20 cellular contexts compared by ENCODE assay signal in genomic region chr13:42355841-42356575, GRCh38.
DNase-seq lines count a peak whose midpoint lies in the region; ATAC-seq lines count a peak whose summit lies in the region.
"Had no signal": no experiment of that assay in that cellular context is flagged by ENCODE, and none has a peak within 500 bp of the region (broad histone marks: within the 10 kb centered on the region; RNA-seq: fewer than 3 reads in every experiment).

No MANE protein-coding gene starts in this region.

- H3K4me1 Mint-ChIP-seq in activated CD4-positive, alpha-beta T cell treated with anti-CD3 and anti-CD28 coated beads, Interleukin-2, amount 10 ng/mL, durations not matched to agents 24 days and 14 days = peaks cover 45% of the 10 kb centered on the region
- peaks cover 71% of the 10 kb centered on the region for H3K4me1 Mint-ChIP-seq in activated naive CD8-positive, alpha-beta T cell treated with anti-CD3 and anti-CD28 coated beads, Interleukin-2, amount 50 U/mL, for 24 hours

- peak overlapping the region; percentile 99 for H3K27ac Mint-ChIP-seq in activated CD4-positive, alpha-beta T cell treated with anti-CD3 and anti-CD28 coated beads, Interleukin-2, amount 10 ng/mL, durations not matched to agents 24 days and 14 days
- H3K27ac Mint-ChIP-seq in activated naive CD8-positive, alpha-beta T cell treated with anti-CD3 and anti-CD28 coated beads, Interleukin-2, amount 50 U/mL, for 24 hours = peak overlapping the region; percentile 100

- no peaks in the 10 kb centered on the region for H3K36me3 ChIP-seq in BLaER1 treated with 17β-estradiol and CSF1 and Interleukin-3, amounts not matched to agents 10 nM and 100 nM
- H3K36me3 ChIP-seq: thyroid gland had no signal

- peak overlapping the region in 10 of 11 experiments; percentile 56 to 79 (median 67); a peak in 20 of 22 replicates for H3K4me2 ChIP-seq in BLaER1 treated with 17β-estradiol and CSF1 and Interleukin-3, amounts not matched to agents 10 nM and 100 nM

- intact Hi-C loops in activated CD4-positive, alpha-beta T cell treated with anti-CD3 and anti-CD28 coated beads, Interleukin-2, amount 10 ng/mL, durations not matched to agents 24 days and 14 days (cut with micrococcal nuclease) = loop anchor here (1.0 to 2.0 kb wide), 2 partner anchors 81 to 635 kb away; no protein-coding TSS in a partner anchor

- peaks cover 9% of the 10 kb centered on the region for H3K36me3 Mint-ChIP-seq in activated CD4-positive, alpha-beta T cell treated with anti-CD3 and anti-CD28 coated beads, Interleukin-2, amount 10 ng/mL, durations not matched to agents 24 days and 14 days (ENCODE audit: low read depth)
- peaks cover 18% of the 10 kb centered on the region for H3K36me3 Mint-ChIP-seq in activated naive CD8-positive, alpha-beta T cell treated with anti-CD3 and anti-CD28 coated beads, Interleukin-2, amount 50 U/mL, for 24 hours (ENCODE audit: low read depth)

- no peaks in the 10 kb centered on the region for H4K20me1 ChIP-seq in BLaER1 treated with 17β-estradiol and CSF1 and Interleukin-3, amounts not matched to agents 10 nM and 100 nM

- DNase-seq in activated CD4-positive, CD25-positive, alpha-beta regulatory T cell (lab: John Stamatoyannopoulos, UW) = no peak
- DNase-seq in activated CD4-positive, alpha-beta T cell treated with anti-CD3 and anti-CD28 coated beads, Interleukin-2, amount 10 ng/mL, durations not matched to agents 24 days and 14 days = no peak
- DNase-seq in activated naive CD8-positive, alpha-beta T cell treated with anti-CD3 and anti-CD28 coated beads, Interleukin-2, amount 50 U/mL, for 24 hours = no peak
- DNase-seq in GDM1 (lab: John Stamatoyannopoulos, UW) (no peak), NK-92 (lab: John Stamatoyannopoulos, UW; ENCODE audit: unreplicated experiment) (no peak), medulla oblongata (ENCODE audit: extremely low spot score) (no peak)
- DNase-seq: 8988T, DMS79, GM23248, Kasumi-1, NCI-H1436, NCI-H2171 treated with DMSO at 0.1 percent for 48 hours, NCI-H748 treated with DMSO at 0.1 percent for 48 hours, SIG-M5, thyroid gland had no signal

- H3K4me3 Mint-ChIP-seq in activated CD4-positive, alpha-beta T cell treated with anti-CD3 and anti-CD28 coated beads, Interleukin-2, amount 10 ng/mL, durations not matched to agents 24 days and 14 days = peak overlapping the region; percentile 77
- peak overlapping the region; percentile 82 for H3K4me3 Mint-ChIP-seq in activated naive CD8-positive, alpha-beta T cell treated with anti-CD3 and anti-CD28 coated beads, Interleukin-2, amount 50 U/mL, for 24 hours

- no peak overlapping the region; a peak in 2 of 22 replicates for H3K27ac ChIP-seq in BLaER1 treated with 17β-estradiol and CSF1 and Interleukin-3, amounts not matched to agents 10 nM and 100 nM
- H3K27ac ChIP-seq: C4-2B, GM23248, parathyroid adenoma, thyroid gland had no signal

- H3K9me3 ChIP-seq in BLaER1 treated with 17β-estradiol and CSF1 and Interleukin-3, amounts not matched to agents 10 nM and 100 nM (replicated peaks in 1 of 11) = 0 out of 22 replicates have a peak, but pooled peaks cover 0 to 5% (median 0%) of the 10 kb centered on the region in 11 experiments
- H3K9me3 ChIP-seq: thyroid gland had no signal

- H3K9ac ChIP-seq in BLaER1 treated with 17β-estradiol and CSF1 and Interleukin-3, amounts not matched to agents 10 nM and 100 nM = no peak overlapping the region
- H3K9ac ChIP-seq: GM23248, parathyroid adenoma had no signal

- H3K27me3 Mint-ChIP-seq in activated CD4-positive, alpha-beta T cell treated with anti-CD3 and anti-CD28 coated beads, Interleukin-2, amount 10 ng/mL, durations not matched to agents 24 days and 14 days = no peaks in the 10 kb centered on the region
- H3K27me3 Mint-ChIP-seq in activated naive CD8-positive, alpha-beta T cell treated with anti-CD3 and anti-CD28 coated beads, Interleukin-2, amount 50 U/mL, for 24 hours = no peaks in the 10 kb centered on the region

- peaks cover 6% of the 10 kb centered on the region for H3K9me3 Mint-ChIP-seq in activated CD4-positive, alpha-beta T cell treated with anti-CD3 and anti-CD28 coated beads, Interleukin-2, amount 10 ng/mL, durations not matched to agents 24 days and 14 days
- peaks cover 11% of the 10 kb centered on the region for H3K9me3 Mint-ChIP-seq in activated naive CD8-positive, alpha-beta T cell treated with anti-CD3 and anti-CD28 coated beads, Interleukin-2, amount 50 U/mL, for 24 hours

- H3K27me3 ChIP-seq in BLaER1 treated with 17β-estradiol and CSF1 and Interleukin-3, amounts not matched to agents 10 nM and 100 nM = no peaks in the 10 kb centered on the region
- H3K27me3 ChIP-seq: thyroid gland had no signal

- ATAC-seq in activated CD4-positive, CD25-positive, alpha-beta regulatory T cell treated with anti-CD3 and anti-CD28 coated beads, Interleukin-2, amount 50 U/mL, for 24 hours = peak; percentile 15 to 29
- ATAC-seq in activated naive CD8-positive, alpha-beta T cell treated with anti-CD3 and anti-CD28 coated beads, Interleukin-2, amount 50 U/mL, for 24 hours = peak; percentile 13

- H3K4me3 ChIP-seq in BLaER1 treated with 17β-estradiol and CSF1 and Interleukin-3, amounts not matched to agents 10 nM and 100 nM = no peak overlapping the region
- H3K4me3 ChIP-seq: GM23248, lung, thyroid gland had no signal

- peaks cover 19 to 23% (median 21%) of the 10 kb centered on the region in 10 experiments for H3K4me1 ChIP-seq in BLaER1 treated with 17β-estradiol and CSF1 and Interleukin-3, amounts not matched to agents 10 nM and 100 nM
- H3K4me1 ChIP-seq: parathyroid adenoma, thyroid gland had no signal
